Comparison of ENCODE assay signal across 1 cellular context in genomic region chr6:42745638-42746451, GRCh38.
TF ChIP-seq lines count a peak whose summit lies in the region.

Gene TBCC, minus strand, starts transcription at chr6:42746103. Its CDS starts 30 bp downstream, at chr6:42746073.

TF ChIP-seq in HepG2, 621 proteins besides CTCF, POLR2A, EP300 and RAD21 (continued from another document and continues in another):
- TF ChIP-seq, protein P1, sequence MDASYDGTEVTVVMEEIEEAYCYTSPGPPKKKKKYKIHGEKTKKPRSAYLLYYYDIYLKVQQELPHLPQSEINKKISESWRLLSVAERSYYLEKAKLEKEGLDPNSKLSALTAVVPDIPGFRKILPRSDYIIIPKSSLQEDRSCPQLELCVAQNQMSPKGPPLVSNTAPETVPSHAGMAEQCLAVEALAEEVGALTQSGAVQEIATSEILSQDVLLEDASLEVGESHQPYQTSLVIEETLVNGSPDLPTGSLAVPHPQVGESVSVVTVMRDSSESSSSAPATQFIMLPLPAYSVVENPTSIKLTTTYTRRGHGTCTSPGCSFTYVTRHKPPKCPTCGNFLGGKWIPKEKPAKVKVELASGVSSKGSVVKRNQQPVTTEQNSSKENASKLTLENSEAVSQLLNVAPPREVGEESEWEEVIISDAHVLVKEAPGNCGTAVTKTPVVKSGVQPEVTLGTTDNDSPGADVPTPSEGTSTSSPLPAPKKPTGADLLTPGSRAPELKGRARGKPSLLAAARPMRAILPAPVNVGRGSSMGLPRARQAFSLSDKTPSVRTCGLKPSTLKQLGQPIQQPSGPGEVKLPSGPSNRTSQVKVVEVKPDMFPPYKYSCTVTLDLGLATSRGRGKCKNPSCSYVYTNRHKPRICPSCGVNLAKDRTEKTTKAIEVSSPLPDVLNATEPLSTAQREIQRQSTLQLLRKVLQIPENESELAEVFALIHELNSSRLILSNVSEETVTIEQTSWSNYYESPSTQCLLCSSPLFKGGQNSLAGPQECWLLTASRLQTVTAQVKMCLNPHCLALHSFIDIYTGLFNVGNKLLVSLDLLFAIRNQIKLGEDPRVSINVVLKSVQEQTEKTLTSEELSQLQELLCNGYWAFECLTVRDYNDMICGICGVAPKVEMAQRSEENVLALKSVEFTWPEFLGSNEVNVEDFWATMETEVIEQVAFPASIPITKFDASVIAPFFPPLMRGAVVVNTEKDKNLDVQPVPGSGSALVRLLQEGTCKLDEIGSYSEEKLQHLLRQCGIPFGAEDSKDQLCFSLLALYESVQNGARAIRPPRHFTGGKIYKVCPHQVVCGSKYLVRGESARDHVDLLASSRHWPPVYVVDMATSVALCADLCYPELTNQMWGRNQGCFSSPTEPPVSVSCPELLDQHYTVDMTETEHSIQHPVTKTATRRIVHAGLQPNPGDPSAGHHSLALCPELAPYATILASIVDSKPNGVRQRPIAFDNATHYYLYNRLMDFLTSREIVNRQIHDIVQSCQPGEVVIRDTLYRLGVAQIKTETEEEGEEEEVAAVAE (CRISPR knock-in tag; IDR thresholded peaks at IDR 0.05; ENCODE audit: borderline replicate concordance), result peak; percentile 99
- TF ChIP-seq, protein P2, sequence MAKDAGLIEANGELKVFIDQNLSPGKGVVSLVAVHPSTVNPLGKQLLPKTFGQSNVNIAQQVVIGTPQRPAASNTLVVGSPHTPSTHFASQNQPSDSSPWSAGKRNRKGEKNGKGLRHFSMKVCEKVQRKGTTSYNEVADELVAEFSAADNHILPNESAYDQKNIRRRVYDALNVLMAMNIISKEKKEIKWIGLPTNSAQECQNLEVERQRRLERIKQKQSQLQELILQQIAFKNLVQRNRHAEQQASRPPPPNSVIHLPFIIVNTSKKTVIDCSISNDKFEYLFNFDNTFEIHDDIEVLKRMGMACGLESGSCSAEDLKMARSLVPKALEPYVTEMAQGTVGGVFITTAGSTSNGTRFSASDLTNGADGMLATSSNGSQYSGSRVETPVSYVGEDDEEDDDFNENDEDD (CRISPR knock-in tag; IDR thresholded peaks at IDR 0.05; ENCODE audit: borderline replicate concordance), result peak; percentile 59; the same call in 1 of the 2 replicates
- TF ChIP-seq POLR2AphosphoS2 (IDR thresholded peaks at IDR 0.05; ENCODE audit: low read depth, low read length) (peak; percentile 75; the same call in 1 of the 2 replicates), HDAC1 (CRISPR knock-in tag; IDR thresholded peaks at IDR 0.05) (peak; percentile 75; the same call in 1 of the 2 replicates), ZNF878 (CRISPR knock-in tag; IDR thresholded peaks at IDR 0.05) (0 out of 2 replicates have a peak, but pooled peaks have one; percentile 13), TSC22D2 (CRISPR knock-in tag; IDR thresholded peaks at IDR 0.05; ENCODE audit: borderline replicate concordance) (0 out of 2 replicates have a peak, but pooled peaks have one; percentile 52), KDM1A (CRISPR knock-in tag; IDR thresholded peaks at IDR 0.05) (no peak), SYNCRIP (IDR thresholded peaks at IDR 0.05; ENCODE audit: insufficient read depth, low read depth, low read length) (no peak), SSRP1 (CRISPR knock-in tag; IDR thresholded peaks at IDR 0.05) (peak; percentile 45; the same call in 1 of the 2 replicates), ARID5B (CRISPR knock-in tag; IDR thresholded peaks at IDR 0.05) (no peak; the same call in 1 of the 2 replicates), SATB2 (CRISPR knock-in tag; IDR thresholded peaks at IDR 0.05) (0 out of 2 replicates have a peak, but pooled peaks have one; percentile 53), FIP1L1 (IDR thresholded peaks at IDR 0.05; ENCODE audit: borderline replicate concordance, insufficient read depth, low read depth, low read length) (no peak), GZF1 (CRISPR knock-in tag; IDR thresholded peaks at IDR 0.05) (no peak; the same call in 1 of the 2 replicates), ZNF652 (CRISPR knock-in tag; IDR thresholded peaks at IDR 0.05; ENCODE audit: borderline replicate concordance, low read depth) (no peak), ZNF761 (CRISPR knock-in tag; conservative IDR thresholded peaks at IDR 0.05) (0 out of 2 replicates have a peak, but pooled peaks have one; percentile 6), RAD51 (IDR thresholded peaks at IDR 0.05; ENCODE audit: borderline replicate concordance) (no peak), ZNF616 (CRISPR knock-in tag; IDR thresholded peaks at IDR 0.05; ENCODE audit: low read depth) (peak; percentile 82), MED1 (CRISPR knock-in tag; IDR thresholded peaks at IDR 0.05) (peak; percentile 62; the same call in 1 of the 2 replicates), ZNF556 (CRISPR knock-in tag; IDR thresholded peaks at IDR 0.05; ENCODE audit: borderline replicate concordance) (0 out of 2 replicates have a peak, but pooled peaks have one; percentile 42), MBD4 (IDR thresholded peaks at IDR 0.05; ENCODE audit: borderline replicate concordance, low read length) (no peak), ZNF232 (CRISPR knock-in tag; IDR thresholded peaks at IDR 0.05; ENCODE audit: borderline replicate concordance) (no peak; the same call in 1 of the 2 replicates), ZNF691 (CRISPR knock-in tag; IDR thresholded peaks at IDR 0.05; ENCODE audit: borderline replicate concordance, low read depth) (peak; percentile 83; the same call in 1 of the 2 replicates), ZBTB37 (CRISPR knock-in tag; IDR thresholded peaks at IDR 0.05) (0 out of 2 replicates have a peak, but pooled peaks have one; percentile 62), ISX (CRISPR knock-in tag; conservative IDR thresholded peaks at IDR 0.05) (0 out of 2 replicates have a peak, but pooled peaks have one; percentile 40), ZMYM4 (CRISPR knock-in tag; IDR thresholded peaks at IDR 0.05) (peak; percentile 23; the same call in 1 of the 2 replicates), FOXP1 (IDR thresholded peaks at IDR 0.05) (no peak), FOXP1 (CRISPR knock-in tag; IDR thresholded peaks at IDR 0.05) (no peak), KLF16 (CRISPR knock-in tag; IDR thresholded peaks at IDR 0.05) (peak; percentile 45 to 73; a peak in 2 of 4 replicates), YEATS4 (CRISPR knock-in tag; IDR thresholded peaks at IDR 0.05; ENCODE audit: borderline replicate concordance) (peak; percentile 66; the same call in 1 of the 2 replicates), ARID2 (CRISPR knock-in tag; IDR thresholded peaks at IDR 0.05; ENCODE audit: borderline replicate concordance) (peak; percentile 21; the same call in 1 of the 2 replicates), SRY (CRISPR knock-in tag; IDR thresholded peaks at IDR 0.05) (peak; percentile 78; the same call in 1 of the 2 replicates), ZNF33A (CRISPR knock-in tag; IDR thresholded peaks at IDR 0.05; ENCODE audit: borderline replicate concordance) (no peak), ZBTB7B (CRISPR knock-in tag; IDR thresholded peaks at IDR 0.05) (no peak; the same call in 1 of the 2 replicates), RORA (CRISPR knock-in tag; IDR thresholded peaks at IDR 0.05) (no peak)
- TF ChIP-seq, protein P3, sequence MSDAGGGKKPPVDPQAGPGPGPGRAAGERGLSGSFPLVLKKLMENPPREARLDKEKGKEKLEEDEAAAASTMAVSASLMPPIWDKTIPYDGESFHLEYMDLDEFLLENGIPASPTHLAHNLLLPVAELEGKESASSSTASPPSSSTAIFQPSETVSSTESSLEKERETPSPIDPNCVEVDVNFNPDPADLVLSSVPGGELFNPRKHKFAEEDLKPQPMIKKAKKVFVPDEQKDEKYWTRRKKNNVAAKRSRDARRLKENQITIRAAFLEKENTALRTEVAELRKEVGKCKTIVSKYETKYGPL (CRISPR knock-in tag; IDR thresholded peaks at IDR 0.05), result 0 out of 2 replicates have a peak, but pooled peaks have one; percentile 47
- TF ChIP-seq, protein P4, sequence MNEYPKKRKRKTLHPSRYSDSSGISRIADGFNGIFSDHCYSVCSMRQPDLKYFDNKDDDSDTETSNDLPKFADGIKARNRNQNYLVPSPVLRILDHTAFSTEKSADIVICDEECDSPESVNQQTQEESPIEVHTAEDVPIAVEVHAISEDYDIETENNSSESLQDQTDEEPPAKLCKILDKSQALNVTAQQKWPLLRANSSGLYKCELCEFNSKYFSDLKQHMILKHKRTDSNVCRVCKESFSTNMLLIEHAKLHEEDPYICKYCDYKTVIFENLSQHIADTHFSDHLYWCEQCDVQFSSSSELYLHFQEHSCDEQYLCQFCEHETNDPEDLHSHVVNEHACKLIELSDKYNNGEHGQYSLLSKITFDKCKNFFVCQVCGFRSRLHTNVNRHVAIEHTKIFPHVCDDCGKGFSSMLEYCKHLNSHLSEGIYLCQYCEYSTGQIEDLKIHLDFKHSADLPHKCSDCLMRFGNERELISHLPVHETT (CRISPR knock-in tag; conservative IDR thresholded peaks at IDR 0.05), result no peak; the same call in 1 of the 2 replicates
- TF ChIP-seq, protein P5, sequence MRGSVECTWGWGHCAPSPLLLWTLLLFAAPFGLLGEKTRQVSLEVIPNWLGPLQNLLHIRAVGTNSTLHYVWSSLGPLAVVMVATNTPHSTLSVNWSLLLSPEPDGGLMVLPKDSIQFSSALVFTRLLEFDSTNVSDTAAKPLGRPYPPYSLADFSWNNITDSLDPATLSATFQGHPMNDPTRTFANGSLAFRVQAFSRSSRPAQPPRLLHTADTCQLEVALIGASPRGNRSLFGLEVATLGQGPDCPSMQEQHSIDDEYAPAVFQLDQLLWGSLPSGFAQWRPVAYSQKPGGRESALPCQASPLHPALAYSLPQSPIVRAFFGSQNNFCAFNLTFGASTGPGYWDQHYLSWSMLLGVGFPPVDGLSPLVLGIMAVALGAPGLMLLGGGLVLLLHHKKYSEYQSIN (CRISPR knock-in tag; IDR thresholded peaks at IDR 0.05; ENCODE audit: borderline replicate concordance), result no peak
- TF ChIP-seq, protein P6, sequence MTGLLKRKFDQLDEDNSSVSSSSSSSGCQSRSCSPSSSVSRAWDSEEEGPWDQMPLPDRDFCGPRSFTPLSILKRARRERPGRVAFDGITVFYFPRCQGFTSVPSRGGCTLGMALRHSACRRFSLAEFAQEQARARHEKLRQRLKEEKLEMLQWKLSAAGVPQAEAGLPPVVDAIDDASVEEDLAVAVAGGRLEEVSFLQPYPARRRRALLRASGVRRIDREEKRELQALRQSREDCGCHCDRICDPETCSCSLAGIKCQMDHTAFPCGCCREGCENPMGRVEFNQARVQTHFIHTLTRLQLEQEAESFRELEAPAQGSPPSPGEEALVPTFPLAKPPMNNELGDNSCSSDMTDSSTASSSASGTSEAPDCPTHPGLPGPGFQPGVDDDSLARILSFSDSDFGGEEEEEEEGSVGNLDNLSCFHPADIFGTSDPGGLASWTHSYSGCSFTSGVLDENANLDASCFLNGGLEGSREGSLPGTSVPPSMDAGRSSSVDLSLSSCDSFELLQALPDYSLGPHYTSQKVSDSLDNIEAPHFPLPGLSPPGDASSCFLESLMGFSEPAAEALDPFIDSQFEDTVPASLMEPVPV (CRISPR knock-in tag; IDR thresholded peaks at IDR 0.05), result peak; percentile 44; the same call in 1 of the 2 replicates
- TF ChIP-seq, protein P7, sequence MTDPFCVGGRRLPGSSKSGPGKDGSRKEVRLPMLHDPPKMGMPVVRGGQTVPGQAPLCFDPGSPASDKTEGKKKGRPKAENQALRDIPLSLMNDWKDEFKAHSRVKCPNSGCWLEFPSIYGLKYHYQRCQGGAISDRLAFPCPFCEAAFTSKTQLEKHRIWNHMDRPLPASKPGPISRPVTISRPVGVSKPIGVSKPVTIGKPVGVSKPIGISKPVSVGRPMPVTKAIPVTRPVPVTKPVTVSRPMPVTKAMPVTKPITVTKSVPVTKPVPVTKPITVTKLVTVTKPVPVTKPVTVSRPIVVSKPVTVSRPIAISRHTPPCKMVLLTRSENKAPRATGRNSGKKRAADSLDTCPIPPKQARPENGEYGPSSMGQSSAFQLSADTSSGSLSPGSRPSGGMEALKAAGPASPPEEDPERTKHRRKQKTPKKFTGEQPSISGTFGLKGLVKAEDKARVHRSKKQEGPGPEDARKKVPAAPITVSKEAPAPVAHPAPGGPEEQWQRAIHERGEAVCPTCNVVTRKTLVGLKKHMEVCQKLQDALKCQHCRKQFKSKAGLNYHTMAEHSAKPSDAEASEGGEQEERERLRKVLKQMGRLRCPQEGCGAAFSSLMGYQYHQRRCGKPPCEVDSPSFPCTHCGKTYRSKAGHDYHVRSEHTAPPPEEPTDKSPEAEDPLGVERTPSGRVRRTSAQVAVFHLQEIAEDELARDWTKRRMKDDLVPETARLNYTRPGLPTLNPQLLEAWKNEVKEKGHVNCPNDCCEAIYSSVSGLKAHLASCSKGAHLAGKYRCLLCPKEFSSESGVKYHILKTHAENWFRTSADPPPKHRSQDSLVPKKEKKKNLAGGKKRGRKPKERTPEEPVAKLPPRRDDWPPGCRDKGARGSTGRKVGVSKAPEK (CRISPR knock-in tag; IDR thresholded peaks at IDR 0.05; ENCODE audit: borderline replicate concordance), result 0 out of 2 replicates have a peak, but pooled peaks have one; percentile 79
